In the genomic region with DNA sequence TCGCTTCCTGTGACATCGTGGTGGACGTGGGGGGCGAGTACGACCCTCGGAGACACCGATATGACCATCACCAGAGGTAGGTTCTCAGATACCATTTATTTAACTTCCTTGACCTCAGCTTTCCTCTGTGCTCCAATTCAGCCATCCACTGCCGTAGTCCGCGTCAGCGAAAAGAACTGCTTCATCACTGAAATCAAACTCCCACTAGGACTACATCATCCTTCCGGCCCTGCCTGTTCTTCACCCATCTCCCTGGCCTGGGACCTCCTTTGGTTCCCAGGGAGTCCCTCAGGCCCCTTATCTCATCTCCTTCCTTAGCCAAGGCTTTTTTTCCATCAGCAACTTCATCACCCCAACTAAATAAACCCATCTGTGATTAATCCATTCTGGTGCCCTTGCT, we compare ENCODE assay signal across 8 cellular contexts. TPM values are rescaled to one million over a fixed set of nuclear protein-coding genes. Genes with fewer than 3 reads are reported as not detected.
DNase-seq lines count a peak whose midpoint lies in the region; ATAC-seq and TF ChIP-seq lines count a peak whose summit lies in the region.

No MANE protein-coding gene starts in this region.

- no peaks in the 10 kb centered on the region for H3K9me3 Mint-ChIP-seq in naive thymus-derived CD4-positive, alpha-beta T cell

- H3K9me3 ChIP-seq in NT2/D1 (ENCODE audit: insufficient read depth, low read length): no peaks in the 10 kb centered on the region
- no peaks in the 10 kb centered on the region for H3K9me3 ChIP-seq in colonic mucosa
- no peaks in the 10 kb centered on the region for H3K9me3 ChIP-seq in naive thymus-derived CD4-positive, alpha-beta T cell (ENCODE audit: control insufficient read depth in 2 of 3, low read length in 3 of 3)

- H3K36me3 Mint-ChIP-seq in naive thymus-derived CD4-positive, alpha-beta T cell: peaks cover 7 to 22% (median 15%) of the 10 kb centered on the region in 5 donors

- H3K27me3 ChIP-seq in NT2/D1 (ENCODE audit: insufficient read depth, insufficient read length) (no peaks in the 10 kb centered on the region), colonic mucosa (no peaks in the 10 kb centered on the region)
- no peaks in the 10 kb centered on the region for H3K27me3 ChIP-seq in naive thymus-derived CD4-positive, alpha-beta T cell (ENCODE audit: control insufficient read depth in 2 of 2, insufficient read depth in 2 of 2, low read length in 2 of 2)

- peak overlapping the region; percentile 82 to 100 (median 98) for H3K4me3 Mint-ChIP-seq in naive thymus-derived CD4-positive, alpha-beta T cell

- DNase-seq in ELF-1 (ENCODE audit: low read depth, low spot score) (peak; percentile 13), NT2/D1 (ENCODE audit: low read depth, low spot score) (no peak), colonic mucosa (no peak), OCI-M2 (lab: John Stamatoyannopoulos, UW; ENCODE audit: unreplicated experiment) (no peak), GM10266 (ENCODE audit: extremely low spot score) (no peak)
- DNase-seq in naive thymus-derived CD4-positive, alpha-beta T cell: no peak

- H3K4me1 Mint-ChIP-seq in naive thymus-derived CD4-positive, alpha-beta T cell: peaks cover 43 to 81% (median 61%) of the 10 kb centered on the region in 7 donors

- H3K36me3 ChIP-seq in NT2/D1 (ENCODE audit: insufficient read depth, insufficient read length, low read length) (peaks cover 65% of the 10 kb centered on the region), colonic mucosa (no peaks in the 10 kb centered on the region)
- H3K36me3 ChIP-seq in naive thymus-derived CD4-positive, alpha-beta T cell (ENCODE audit: control insufficient read depth in 2 of 3, insufficient read depth in 3 of 3, low read length in 3 of 3): peaks cover 0 to 44% (median 3%) of the 10 kb centered on the region in 3 experiments

- H3K27ac ChIP-seq in colonic mucosa: peak overlapping the region; percentile 83
- H3K27ac ChIP-seq in naive thymus-derived CD4-positive, alpha-beta T cell (ENCODE audit: low read depth, low read length): peak overlapping the region; percentile 68

- intact Hi-C loops in colonic mucosa (cut with DNase I): no loop called here
- intact Hi-C loops in naive thymus-derived CD4-positive, alpha-beta T cell (cut with micrococcal nuclease): no loop called here

- ATAC-seq in naive thymus-derived CD4-positive, alpha-beta T cell: no peak
- no peak for ATAC-seq in HG02759 (IDR thresholded peaks at IDR 0.05; ENCODE audit: unreplicated experiment)
- no peak for ATAC-seq in GM19035 (IDR thresholded peaks at IDR 0.05; ENCODE audit: unreplicated experiment)

- H3K9ac ChIP-seq in NT2/D1 (ENCODE audit: insufficient read length, low read depth) (peak overlapping the region; percentile 95), colonic mucosa (ENCODE audit: low read depth in 2 of 2, low read length in 2 of 2) (peak overlapping the region; percentile 67 to 90)

- H3K27me3 Mint-ChIP-seq in naive thymus-derived CD4-positive, alpha-beta T cell: no peaks in the 10 kb centered on the region

- H3K27ac Mint-ChIP-seq in naive thymus-derived CD4-positive, alpha-beta T cell: peak overlapping the region; percentile 71 to 97 (median 92)

- CTCF ChIA-PET in naive thymus-derived CD4-positive, alpha-beta T cell (lab: Charles Lee): interaction anchor here (1.0 to 1.4 kb wide), 5 partner anchors 21 to 80 kb away, joined by 3 to 5 read pairs (median 3); partner anchors contain the start of gene AAAS

- POLR2A ChIA-PET in naive thymus-derived CD4-positive, alpha-beta T cell (lab: Charles Lee): interaction anchor here (1.0 to 8.0 kb wide), 9 partner anchors 10 to 120 kb away, joined by 3 to 81 read pairs (median 8); partner anchors contain the start of genes AAAS, CSAD, ESPL1 and ITGB7

- H3K4me3 ChIP-seq in NT2/D1 (ENCODE audit: insufficient read length, low read depth) (peak overlapping the region; percentile 90), colonic mucosa (peak overlapping the region; percentile 81)
- H3K4me3 ChIP-seq in naive thymus-derived CD4-positive, alpha-beta T cell (ENCODE audit: low read length): peak overlapping the region; percentile 65

- H3K4me1 ChIP-seq in NT2/D1 (ENCODE audit: insufficient read depth, insufficient read length): peaks cover 10% of the 10 kb centered on the region
- peaks cover 13% of the 10 kb centered on the region for H3K4me1 ChIP-seq in colonic mucosa
- H3K4me1 ChIP-seq in naive thymus-derived CD4-positive, alpha-beta T cell (ENCODE audit: control insufficient read depth in 2 of 2, insufficient read depth in 2 of 2, low read length in 2 of 2): peaks cover 22 to 29% of the 10 kb centered on the region in 2 donors

- TF ChIP-seq CTCF in colonic mucosa (IDR thresholded peaks at IDR 0.05): no peak
- no peak for TF ChIP-seq CTCF in GM10266 (IDR thresholded peaks at IDR 0.05; ENCODE audit: control insufficient read depth, insufficient read depth, low read depth, missing control alignments)

RNA-seq across cellular contexts. Expression of gene MYG1, which starts 0.7 kb away (rescaled TPM):
- total RNA-seq in colonic mucosa: 10 to 100 TPM; 37.4 to 60.6 TPM
- 10 to 100 TPM; 38.9 to 55.9 (median 49.2) TPM for total RNA-seq in naive thymus-derived CD4-positive, alpha-beta T cell
- 10 to 100 TPM; 69.6 to 75.1 TPM for polyA plus RNA-seq in naive thymus-derived CD4-positive, alpha-beta T cell

RNA-seq across cellular contexts. Expression of gene PFDN5, which starts 4.8 kb away (rescaled TPM):
- 100 to 1,000 TPM; 247 to 305 TPM for total RNA-seq in colonic mucosa
- total RNA-seq in naive thymus-derived CD4-positive, alpha-beta T cell: 100 to 1,000 TPM; 323 to 785 (median 692) TPM
- 1,000 to 10,000 TPM; 1,766 to 1,956 TPM for polyA plus RNA-seq in naive thymus-derived CD4-positive, alpha-beta T cell

RNA-seq across cellular contexts. Expression of gene AAAS, which starts 21.2 kb away (rescaled TPM):
- total RNA-seq in colonic mucosa: 10 to 100 TPM; 36.4 to 61.4 TPM
- total RNA-seq in naive thymus-derived CD4-positive, alpha-beta T cell: 10 to 100 TPM; 35.4 to 73.5 (median 69.0) TPM
- polyA plus RNA-seq in naive thymus-derived CD4-positive, alpha-beta T cell: 10 to 100 TPM; 45.9 to 58.2 TPM

RNA-seq across cellular contexts. Expression of gene ESPL1, which starts 32.1 kb away (rescaled TPM):
- 10 to 100 TPM in 1 of 2 donors, 1 to 10 TPM in 1; 9.6 to 34.6 TPM for total RNA-seq in colonic mucosa
- total RNA-seq in naive thymus-derived CD4-positive, alpha-beta T cell: 10 to 100 TPM in 1 of 5 experiments, 1 to 10 TPM in 2, under 1 TPM in 2; 0.08 to 65.4 (median 1.1) TPM
- polyA plus RNA-seq in naive thymus-derived CD4-positive, alpha-beta T cell: not detected

RNA-seq across cellular contexts. Expression of gene SP7, which starts 36.0 kb away (rescaled TPM):
- total RNA-seq in colonic mucosa: not detected
- total RNA-seq in naive thymus-derived CD4-positive, alpha-beta T cell: not detected
- under 1 TPM; 0.13 to 0.18 TPM for polyA plus RNA-seq in naive thymus-derived CD4-positive, alpha-beta T cell
